Comparison of ENCODE assay signal across 1 cellular context in the genomic region with DNA sequence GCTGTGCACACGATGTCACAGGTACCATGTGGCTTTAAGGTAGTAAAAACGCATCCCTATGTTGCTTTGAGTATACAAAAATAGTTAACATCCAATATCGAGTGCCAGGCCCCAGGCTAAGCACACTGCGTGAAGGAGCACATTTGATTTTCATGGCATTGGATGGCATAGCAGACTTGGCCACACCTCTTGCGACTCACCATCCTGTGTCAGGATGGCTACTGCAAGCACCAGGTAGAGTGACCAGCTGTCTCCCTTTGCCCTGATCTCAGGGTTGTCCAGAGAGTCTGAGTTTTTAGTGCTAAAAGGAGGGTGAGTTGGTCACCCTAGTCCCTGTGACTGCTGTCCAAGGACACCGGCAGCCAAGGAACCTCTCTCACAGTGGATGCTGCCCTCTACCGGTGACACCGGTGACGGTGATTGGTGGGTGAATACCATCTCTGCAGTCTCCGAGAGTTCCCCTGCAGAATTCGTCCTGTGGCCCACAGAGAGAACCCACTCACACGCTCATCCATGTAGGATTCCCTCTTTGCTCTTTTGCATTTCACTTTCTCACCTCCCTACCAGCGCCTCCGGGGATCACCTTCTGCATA.
TF ChIP-seq lines count a peak whose summit lies in the region.

No MANE protein-coding gene starts in this region.

TF ChIP-seq in K562, 482 proteins besides CTCF, POLR2A, EP300 and RAD21 (continued from another document):
- TF ChIP-seq, protein P1, sequence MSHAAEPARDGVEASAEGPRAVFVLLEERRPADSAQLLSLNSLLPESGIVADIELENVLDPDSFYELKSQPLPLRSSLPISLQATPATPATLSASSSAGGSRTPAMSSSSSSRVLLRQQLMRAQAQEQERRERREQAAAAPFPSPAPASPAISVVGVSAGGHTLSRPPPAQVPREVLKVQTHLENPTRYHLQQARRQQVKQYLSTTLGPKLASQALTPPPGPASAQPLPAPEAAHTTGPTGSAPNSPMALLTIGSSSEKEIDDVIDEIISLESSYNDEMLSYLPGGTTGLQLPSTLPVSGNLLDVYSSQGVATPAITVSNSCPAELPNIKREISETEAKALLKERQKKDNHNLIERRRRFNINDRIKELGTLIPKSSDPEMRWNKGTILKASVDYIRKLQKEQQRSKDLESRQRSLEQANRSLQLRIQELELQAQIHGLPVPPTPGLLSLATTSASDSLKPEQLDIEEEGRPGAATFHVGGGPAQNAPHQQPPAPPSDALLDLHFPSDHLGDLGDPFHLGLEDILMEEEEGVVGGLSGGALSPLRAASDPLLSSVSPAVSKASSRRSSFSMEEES (CRISPR knock-in tag; IDR thresholded peaks at IDR 0.05), result no peak
- no peak for TF ChIP-seq IRF2 (CRISPR knock-in tag; IDR thresholded peaks at IDR 0.05)
- TF ChIP-seq, protein P2, sequence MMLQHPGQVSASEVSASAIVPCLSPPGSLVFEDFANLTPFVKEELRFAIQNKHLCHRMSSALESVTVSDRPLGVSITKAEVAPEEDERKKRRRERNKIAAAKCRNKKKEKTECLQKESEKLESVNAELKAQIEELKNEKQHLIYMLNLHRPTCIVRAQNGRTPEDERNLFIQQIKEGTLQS (IDR thresholded peaks at IDR 0.05), result no peak
- TF ChIP-seq, protein P2 (CRISPR knock-in tag; conservative IDR thresholded peaks at IDR 0.05), result no peak
- TF ChIP-seq, protein P3, sequence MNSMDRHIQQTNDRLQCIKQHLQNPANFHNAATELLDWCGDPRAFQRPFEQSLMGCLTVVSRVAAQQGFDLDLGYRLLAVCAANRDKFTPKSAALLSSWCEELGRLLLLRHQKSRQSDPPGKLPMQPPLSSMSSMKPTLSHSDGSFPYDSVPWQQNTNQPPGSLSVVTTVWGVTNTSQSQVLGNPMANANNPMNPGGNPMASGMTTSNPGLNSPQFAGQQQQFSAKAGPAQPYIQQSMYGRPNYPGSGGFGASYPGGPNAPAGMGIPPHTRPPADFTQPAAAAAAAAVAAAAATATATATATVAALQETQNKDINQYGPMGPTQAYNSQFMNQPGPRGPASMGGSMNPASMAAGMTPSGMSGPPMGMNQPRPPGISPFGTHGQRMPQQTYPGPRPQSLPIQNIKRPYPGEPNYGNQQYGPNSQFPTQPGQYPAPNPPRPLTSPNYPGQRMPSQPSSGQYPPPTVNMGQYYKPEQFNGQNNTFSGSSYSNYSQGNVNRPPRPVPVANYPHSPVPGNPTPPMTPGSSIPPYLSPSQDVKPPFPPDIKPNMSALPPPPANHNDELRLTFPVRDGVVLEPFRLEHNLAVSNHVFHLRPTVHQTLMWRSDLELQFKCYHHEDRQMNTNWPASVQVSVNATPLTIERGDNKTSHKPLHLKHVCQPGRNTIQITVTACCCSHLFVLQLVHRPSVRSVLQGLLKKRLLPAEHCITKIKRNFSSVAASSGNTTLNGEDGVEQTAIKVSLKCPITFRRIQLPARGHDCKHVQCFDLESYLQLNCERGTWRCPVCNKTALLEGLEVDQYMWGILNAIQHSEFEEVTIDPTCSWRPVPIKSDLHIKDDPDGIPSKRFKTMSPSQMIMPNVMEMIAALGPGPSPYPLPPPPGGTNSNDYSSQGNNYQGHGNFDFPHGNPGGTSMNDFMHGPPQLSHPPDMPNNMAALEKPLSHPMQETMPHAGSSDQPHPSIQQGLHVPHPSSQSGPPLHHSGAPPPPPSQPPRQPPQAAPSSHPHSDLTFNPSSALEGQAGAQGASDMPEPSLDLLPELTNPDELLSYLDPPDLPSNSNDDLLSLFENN (IDR thresholded peaks at IDR 0.05; ENCODE audit: low read depth in 2 of 2, low read length in 2 of 2), result no peak
- TF ChIP-seq DPF2 (IDR thresholded peaks at IDR 0.05), result no peak
- TF ChIP-seq ETV1 (tag; conservative IDR thresholded peaks at IDR 0.05; ENCODE audit: low read depth), result no peak
- no peak for TF ChIP-seq ETV6 (IDR thresholded peaks at IDR 0.05; ENCODE audit: borderline replicate concordance in 1 of 2, low read depth in 2 of 2, low read length in 1 of 2)
- no peak for TF ChIP-seq ETV6 (CRISPR knock-in tag; IDR thresholded peaks at IDR 0.05; ENCODE audit: borderline replicate concordance)
- no peak for TF ChIP-seq ZNF41 (CRISPR knock-in tag; conservative IDR thresholded peaks at IDR 0.05)
- no peak for TF ChIP-seq ZNF707 (CRISPR knock-in tag; conservative IDR thresholded peaks at IDR 0.05)
- no peak for TF ChIP-seq RFX5 (IDR thresholded peaks at IDR 0.05; ENCODE audit: low read depth, low read length)
- TF ChIP-seq, protein P4, sequence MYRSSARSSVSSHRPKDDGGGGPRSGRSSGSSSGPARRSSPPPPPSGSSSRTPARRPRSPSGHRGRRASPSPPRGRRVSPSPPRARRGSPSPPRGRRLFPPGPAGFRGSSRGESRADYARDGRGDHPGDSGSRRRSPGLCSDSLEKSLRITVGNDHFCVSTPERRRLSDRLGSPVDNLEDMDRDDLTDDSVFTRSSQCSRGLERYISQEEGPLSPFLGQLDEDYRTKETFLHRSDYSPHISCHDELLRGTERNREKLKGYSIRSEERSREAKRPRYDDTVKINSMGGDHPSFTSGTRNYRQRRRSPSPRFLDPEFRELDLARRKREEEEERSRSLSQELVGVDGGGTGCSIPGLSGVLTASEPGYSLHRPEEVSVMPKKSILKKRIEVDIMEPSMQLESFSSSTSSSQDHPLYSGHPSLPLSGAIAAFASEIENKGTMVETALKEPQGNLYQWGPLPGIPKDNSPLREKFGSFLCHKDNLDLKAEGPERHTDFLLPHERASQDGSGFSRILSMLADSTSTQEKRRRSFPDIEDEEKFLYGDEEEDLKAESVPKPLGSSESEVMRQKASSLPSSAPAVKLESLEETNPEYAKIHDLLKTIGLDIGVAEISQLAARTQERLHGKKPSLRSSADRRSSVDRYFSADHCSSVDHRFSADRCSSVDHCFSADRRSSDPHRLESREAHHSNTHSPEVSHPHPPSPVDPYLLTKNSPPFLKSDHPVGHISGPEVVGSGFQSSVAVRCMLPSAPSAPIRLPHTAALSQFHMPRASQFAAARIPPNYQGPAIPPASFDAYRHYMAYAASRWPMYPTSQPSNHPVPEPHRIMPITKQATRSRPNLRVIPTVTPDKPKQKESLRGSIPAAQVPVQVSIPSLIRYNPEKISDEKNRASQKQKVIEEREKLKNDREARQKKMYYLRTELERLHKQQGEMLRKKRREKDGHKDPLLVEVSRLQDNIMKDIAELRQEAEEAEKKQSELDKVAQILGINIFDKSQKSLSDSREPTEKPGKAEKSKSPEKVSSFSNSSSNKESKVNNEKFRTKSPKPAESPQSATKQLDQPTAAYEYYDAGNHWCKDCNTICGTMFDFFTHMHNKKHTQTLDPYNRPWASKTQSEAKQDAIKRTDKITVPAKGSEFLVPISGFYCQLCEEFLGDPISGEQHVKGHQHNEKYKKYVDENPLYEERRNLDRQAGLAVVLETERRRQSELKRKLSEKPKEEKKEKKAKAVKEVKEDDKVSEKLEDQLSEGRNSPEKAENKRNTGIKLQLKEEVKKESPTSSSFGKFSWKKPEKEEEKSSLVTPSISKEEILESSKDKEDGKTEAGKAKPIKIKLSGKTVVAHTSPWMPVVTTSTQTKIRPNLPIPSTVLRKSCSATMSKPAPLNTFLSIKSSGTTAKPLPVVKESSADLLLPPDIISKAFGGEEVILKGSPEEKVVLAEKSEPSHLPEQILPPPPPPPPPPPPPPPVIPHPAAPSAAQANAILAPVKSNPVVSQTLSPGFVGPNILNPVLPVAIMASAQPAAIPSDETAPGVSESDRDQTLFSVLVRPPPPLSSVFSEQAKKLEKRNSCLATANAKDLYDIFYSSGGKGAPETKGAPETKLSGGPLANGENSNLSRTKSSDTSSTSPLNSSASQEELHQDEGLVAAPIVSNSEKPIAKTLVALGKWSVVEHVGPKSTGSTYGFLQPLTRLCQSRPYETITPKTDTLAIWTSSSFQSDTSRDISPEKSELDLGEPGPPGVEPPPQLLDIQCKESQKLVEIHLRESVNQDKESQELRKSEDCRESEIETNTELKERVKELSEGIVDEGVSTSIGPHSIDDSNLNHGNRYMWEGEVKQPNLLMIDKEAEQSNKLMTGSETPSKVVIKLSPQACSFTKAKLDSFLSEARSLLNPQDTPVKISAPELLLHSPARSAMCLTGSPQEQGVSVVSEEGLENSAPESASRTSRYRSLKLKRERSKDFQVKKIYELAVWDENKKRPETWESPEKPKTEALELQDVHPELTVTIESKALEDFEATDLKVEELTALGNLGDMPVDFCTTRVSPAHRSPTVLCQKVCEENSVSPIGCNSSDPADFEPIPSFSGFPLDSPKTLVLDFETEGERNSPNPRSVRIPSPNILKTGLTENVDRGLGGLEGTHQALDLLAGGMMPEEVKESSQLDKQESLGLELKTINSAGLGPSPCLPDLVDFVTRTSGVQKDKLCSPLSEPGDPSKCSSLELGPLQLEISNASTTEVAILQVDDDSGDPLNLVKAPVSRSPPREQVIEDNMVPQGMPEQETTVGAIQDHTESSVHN (IDR thresholded peaks at IDR 0.05; ENCODE audit: borderline replicate concordance in 1 of 2, low read depth in 1 of 2), result no peak
- TF ChIP-seq NFXL1 (CRISPR knock-in tag; IDR thresholded peaks at IDR 0.05), result no peak
- no peak for TF ChIP-seq GATAD2B (IDR thresholded peaks at IDR 0.05; ENCODE audit: borderline replicate concordance)
TF ChIP-seq in K562: peak in this region for 0.
